ENCODE assay signal across 20 cellular contexts in the genomic region with DNA sequence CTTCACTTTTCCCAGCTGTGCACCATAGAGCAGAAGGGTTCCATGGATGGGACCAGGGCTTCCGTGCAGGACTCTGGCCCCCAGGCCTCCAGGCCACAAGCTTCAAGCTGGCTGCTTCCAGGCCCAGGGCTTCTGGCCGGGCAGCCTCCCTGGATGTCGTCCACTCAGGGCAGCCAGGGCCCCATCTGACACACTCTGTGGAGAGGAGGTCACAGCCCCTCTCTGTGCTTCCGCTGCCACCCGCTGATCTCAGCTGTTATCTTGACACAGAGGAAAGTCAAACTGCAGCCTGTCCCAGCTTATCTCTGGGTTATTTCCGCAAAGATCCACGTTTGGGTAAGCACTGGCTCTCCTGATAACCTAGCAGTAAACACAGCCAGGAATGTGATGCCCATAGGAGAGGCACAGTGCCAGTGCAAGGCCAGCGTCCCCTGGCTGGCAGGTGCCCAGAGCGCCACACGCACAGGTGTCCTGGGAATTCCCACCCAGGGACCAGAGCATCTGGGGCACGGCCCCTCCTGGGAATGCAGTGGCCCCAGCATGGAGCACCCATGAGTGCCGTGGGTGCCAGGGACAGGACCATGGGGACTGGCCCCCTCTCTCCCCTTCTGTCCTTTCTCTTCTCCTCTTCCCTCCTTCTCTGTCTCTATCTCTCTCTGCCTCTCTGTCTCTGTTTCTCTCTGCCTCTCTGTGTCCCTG. TPM values are rescaled to one million over a fixed set of nuclear protein-coding genes. Genes with fewer than 3 reads are reported as not detected.
A peak's percentile ranks its signal among the peaks of the same experiment; 100 is the strongest.
DNase-seq lines count a peak whose midpoint lies in the region; ATAC-seq and TF ChIP-seq lines count a peak whose summit lies in the region.
"Had no signal": no experiment of that assay in that cellular context is flagged by ENCODE, and none has a peak within 500 bp of the region (broad histone marks: within the 10 kb centered on the region; RNA-seq: fewer than 3 reads in every experiment).

No MANE protein-coding gene starts in this region.

- no peak overlapping the region for H3K4me3 ChIP-seq in endodermal cell (ENCODE audit: low read length)
- H3K4me3 ChIP-seq: GM23248, prostate gland, SJSA1 had no signal

- H3K27me3 Mint-ChIP-seq in natural killer cell treated with Interleukin-12 subunit alpha and Interleukin-12 subunit beta and Interleukin-15 and Interleukin-18, amount 100 ng/mL, for 72 hours: peaks cover 13 to 23% of the 10 kb centered on the region in 2 donors
- H3K27me3 Mint-ChIP-seq in natural killer cell (ENCODE audit: low read depth in 2 of 2) (peaks cover 4 to 19% of the 10 kb centered on the region in 2 donors), endodermal cell (ENCODE audit: insufficient read depth) (no peaks in the 10 kb centered on the region)
- H3K27me3 Mint-ChIP-seq in stimulated activated memory B cell treated with anti-CD40 and anti-IgM and Interleukin-4, amounts not matched to agents 10 μg/mL and 1 μg/mL and 100 μg/mL, for 72 hours: peaks cover 66% of the 10 kb centered on the region

- intact Hi-C loops in natural killer cell (cut with micrococcal nuclease): no loop called here

- no peaks in the 10 kb centered on the region for H3K36me3 ChIP-seq in endodermal cell (ENCODE audit: control insufficient read depth, insufficient read depth, low read length)
- H3K36me3 ChIP-seq: prostate gland, SJSA1 had no signal

- no peak overlapping the region for H3K27ac Mint-ChIP-seq in natural killer cell treated with Interleukin-12 subunit alpha and Interleukin-12 subunit beta and Interleukin-15 and Interleukin-18, amount 100 ng/mL, for 72 hours
- H3K27ac Mint-ChIP-seq in natural killer cell (no peak overlapping the region), endodermal cell (peak overlapping the region; percentile 62)
- no peak overlapping the region for H3K27ac Mint-ChIP-seq in stimulated activated memory B cell treated with anti-CD40 and anti-IgM and Interleukin-4, amounts not matched to agents 10 μg/mL and 1 μg/mL and 100 μg/mL, for 72 hours
- H3K27ac Mint-ChIP-seq: activated naive CD8-positive, alpha-beta T cell; stimulated activated naive CD8-positive, alpha-beta T cell treated with anti-CD3 and anti-CD28 coated beads, Interleukin-15, Interleukin-2, amounts not matched to agents 100 ng/mL and 50 ng/mL, for 24 hours had no signal

- H3K27ac ChIP-seq in endodermal cell (ENCODE audit: low read depth, low read length): no peak overlapping the region
- H3K27ac ChIP-seq: GM23248, prostate gland, SJSA1 had no signal

- peak; percentile 26 for DNase-seq in natural killer cell treated with Interleukin-12 subunit alpha and Interleukin-12 subunit beta and Interleukin-15 and Interleukin-18, amount 100 ng/mL, for 72 hours (ENCODE audit: low spot score)
- DNase-seq in natural killer cell (no peak), endodermal cell (no peak), mesenteric fat pad (ENCODE audit: low spot score) (peak; percentile 83), nucleus accumbens (lab: John Stamatoyannopoulos, UW) (no peak), G401 (ENCODE audit: low spot score) (no peak), NAMALWA (ENCODE audit: low spot score) (no peak)
- DNase-seq: activated T-cell treated with anti-CD3 and anti-CD28 coated beads, Interleukin-2, amount 50 U/mL, for 1 hour; effector CD4-positive, alpha-beta T cell; GM23248; hippocampal formation; kidney glomerular epithelial cell; NCI-H187 treated with DMSO at 0.1 percent for 48 hours had no signal

- no peak for ATAC-seq in natural killer cell treated with Interleukin-12 subunit alpha and Interleukin-12 subunit beta and Interleukin-15 and Interleukin-18, amount 100 ng/mL, for 72 hours
- no peak for ATAC-seq in natural killer cell
- no peak for ATAC-seq in stimulated activated memory B cell treated with anti-CD40 and anti-IgM and Interleukin-4, amounts not matched to agents 10 μg/mL and 1 μg/mL and 100 μg/mL, for 72 hours

- no peaks in the 10 kb centered on the region for H3K9me3 Mint-ChIP-seq in natural killer cell treated with Interleukin-12 subunit alpha and Interleukin-12 subunit beta and Interleukin-15 and Interleukin-18, amount 100 ng/mL, for 72 hours
- H3K9me3 Mint-ChIP-seq in natural killer cell: no peaks in the 10 kb centered on the region
- H3K9me3 Mint-ChIP-seq in endodermal cell: no peaks in the 10 kb centered on the region
- H3K9me3 Mint-ChIP-seq in stimulated activated memory B cell treated with anti-CD40 and anti-IgM and Interleukin-4, amounts not matched to agents 10 μg/mL and 1 μg/mL and 100 μg/mL, for 72 hours: no peaks in the 10 kb centered on the region
- H3K9me3 Mint-ChIP-seq: stimulated activated naive CD8-positive, alpha-beta T cell treated with anti-CD3 and anti-CD28 coated beads, Interleukin-15, Interleukin-2, amounts not matched to agents 100 ng/mL and 50 ng/mL, for 24 hours had no signal

- no peaks in the 10 kb centered on the region for H3K36me3 Mint-ChIP-seq in natural killer cell treated with Interleukin-12 subunit alpha and Interleukin-12 subunit beta and Interleukin-15 and Interleukin-18, amount 100 ng/mL, for 72 hours
- H3K36me3 Mint-ChIP-seq in natural killer cell (no peaks in the 10 kb centered on the region), endodermal cell (ENCODE audit: low read depth) (no peaks in the 10 kb centered on the region)
- no peaks in the 10 kb centered on the region for H3K36me3 Mint-ChIP-seq in stimulated activated memory B cell treated with anti-CD40 and anti-IgM and Interleukin-4, amounts not matched to agents 10 μg/mL and 1 μg/mL and 100 μg/mL, for 72 hours
- H3K36me3 Mint-ChIP-seq: activated naive CD8-positive, alpha-beta T cell had no signal

- H3K4me1 Mint-ChIP-seq in natural killer cell treated with Interleukin-12 subunit alpha and Interleukin-12 subunit beta and Interleukin-15 and Interleukin-18, amount 100 ng/mL, for 72 hours (ENCODE audit: low read depth in 2 of 2): no peaks in the 10 kb centered on the region
- H3K4me1 Mint-ChIP-seq in natural killer cell (no peaks in the 10 kb centered on the region), endodermal cell (peaks cover 15% of the 10 kb centered on the region)
- H3K4me1 Mint-ChIP-seq in stimulated activated memory B cell treated with anti-CD40 and anti-IgM and Interleukin-4, amounts not matched to agents 10 μg/mL and 1 μg/mL and 100 μg/mL, for 72 hours: no peaks in the 10 kb centered on the region

- H3K9me3 ChIP-seq in endodermal cell (ENCODE audit: control insufficient read depth, low read length): no peaks in the 10 kb centered on the region
- H3K9me3 ChIP-seq: prostate gland, SJSA1 had no signal

- no peak overlapping the region for H3K4me3 Mint-ChIP-seq in natural killer cell treated with Interleukin-12 subunit alpha and Interleukin-12 subunit beta and Interleukin-15 and Interleukin-18, amount 100 ng/mL, for 72 hours
- H3K4me3 Mint-ChIP-seq in natural killer cell (no peak overlapping the region), endodermal cell (no peak overlapping the region)
- no peak overlapping the region for H3K4me3 Mint-ChIP-seq in stimulated activated memory B cell treated with anti-CD40 and anti-IgM and Interleukin-4, amounts not matched to agents 10 μg/mL and 1 μg/mL and 100 μg/mL, for 72 hours
- H3K4me3 Mint-ChIP-seq: activated naive CD8-positive, alpha-beta T cell; stimulated activated naive CD8-positive, alpha-beta T cell treated with anti-CD3 and anti-CD28 coated beads, Interleukin-15, Interleukin-2, amounts not matched to agents 100 ng/mL and 50 ng/mL, for 24 hours had no signal

- H3K9ac ChIP-seq in endodermal cell (ENCODE audit: extremely low read depth, low read length, poor library complexity, severe bottlenecking): no peak overlapping the region
- H3K9ac ChIP-seq: GM23248 had no signal

- 80 to 83% methylated on average over 10 to 12 of the region's 12 CpGs for WGBS in endodermal cell (ENCODE audit: insufficient coverage in 1 of 2, insufficient read length in 1 of 2), 2 experiments

- no peak for TF ChIP-seq CTCF in natural killer cell (IDR thresholded peaks at IDR 0.05)
- TF ChIP-seq CTCF in endodermal cell (conservative IDR thresholded peaks at IDR 0.05): no peak

- no peaks in the 10 kb centered on the region for H3K27me3 ChIP-seq in endodermal cell (ENCODE audit: control insufficient read depth, insufficient read depth, low read length, poor library complexity, severe bottlenecking)

- in situ Hi-C loops in G401 (cut with HindIII; ENCODE audit: low sequenced_read_pairs): no loop called here

- peaks cover 17% of the 10 kb centered on the region for H3K4me1 ChIP-seq in endodermal cell (ENCODE audit: control insufficient read depth, insufficient read depth, low read length)
- H3K4me1 ChIP-seq: prostate gland, SJSA1 had no signal

RNA-seq across cellular contexts. Expression of gene SLC6A19, which starts 15.6 kb away (rescaled TPM):
- not detected for total RNA-seq in natural killer cell treated with Interleukin-12 subunit alpha and Interleukin-12 subunit beta and Interleukin-15 and Interleukin-18, amount 100 ng/mL, for 72 hours
- total RNA-seq in natural killer cell (not detected), endodermal cell (under 1 TPM; 0.09 to 0.15 TPM), mesenteric fat pad (0.32 TPM)
- not detected for polyA plus RNA-seq in endodermal cell (2013, experiment 1 of 2)
- polyA plus RNA-seq in endodermal cell (2013, experiment 2 of 2): not detected
- 0.37 and 1.0 TPM in 2 replicates for total RNA-seq in G401 (2014; rRNA removed; shearing (Covaris generic))
- total RNA-seq: bronchial epithelial cell, GM23248, NCI-H460 had no signal
- polyA plus RNA-seq: GM23248 had no signal

RNA-seq across cellular contexts. Expression of gene SLC6A18, which starts 39.4 kb away (rescaled TPM):
- not detected for total RNA-seq in natural killer cell treated with Interleukin-12 subunit alpha and Interleukin-12 subunit beta and Interleukin-15 and Interleukin-18, amount 100 ng/mL, for 72 hours
- total RNA-seq in natural killer cell (not detected), endodermal cell (not detected), mesenteric fat pad (not detected)
- not detected for polyA plus RNA-seq in endodermal cell (2013, experiment 1 of 2)
- not detected for polyA plus RNA-seq in endodermal cell (2013, experiment 2 of 2)
- not detected in 2 replicates for total RNA-seq in G401 (2014; rRNA removed; shearing (Covaris generic))
- total RNA-seq: bronchial epithelial cell, GM23248, NCI-H460, prostate gland, SJSA1 had no signal
- polyA plus RNA-seq: GM23248 had no signal

Comparison
In these comparisons a context has a peak if more than half of its experiments do, and no peak if none do; other contexts are left out.
1. DNase-seq: peak in natural killer cell treated with Interleukin-12 subunit alpha and Interleukin-12 subunit beta and Interleukin-15 and Interleukin-18, amount 100 ng/mL, for 72 hours (single experiment) and mesenteric fat pad (single experiment); none in natural killer cell (single experiment), endodermal cell (single experiment), nucleus accumbens (0 of 56), G401 (single experiment) and NAMALWA (single experiment).